ENCODE assay signal across 16 cellular contexts in the genomic region with DNA sequence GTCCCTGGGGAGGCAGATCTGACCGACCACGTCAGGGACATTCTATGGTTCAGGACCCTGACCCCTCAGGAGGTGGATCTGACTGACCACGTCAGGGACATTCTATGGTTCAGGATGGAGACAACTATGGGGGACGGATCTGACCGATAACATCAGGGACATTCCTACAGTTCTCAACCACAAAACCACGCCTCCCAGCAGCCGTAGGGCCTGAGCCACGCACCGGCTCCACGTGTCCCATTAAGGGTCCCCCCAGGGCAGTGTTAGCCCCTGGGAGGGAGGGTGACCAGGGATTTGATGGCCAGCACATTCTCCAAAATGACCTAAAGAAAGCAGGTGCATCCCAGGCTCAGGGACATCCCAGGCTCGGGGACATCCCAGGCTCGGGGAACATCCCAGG. TPM values are rescaled to one million over a fixed set of nuclear protein-coding genes. Genes with fewer than 3 reads are reported as not detected.
"Had no signal": no experiment of that assay in that cellular context is flagged by ENCODE, and none has a peak within 500 bp of the region (broad histone marks: within the 10 kb centered on the region; RNA-seq: fewer than 3 reads in every experiment).

No MANE protein-coding gene starts in this region.

- H3K27ac ChIP-seq: body of pancreas, hepatocyte had no signal

- H2AFZ ChIP-seq: hepatocyte had no signal

- H3K4me3 ChIP-seq: body of pancreas, hepatocyte, lung, tibial nerve had no signal

- H3K4me3 Mint-ChIP-seq: activated naive CD8-positive, alpha-beta T cell treated with anti-CD3 and anti-CD28 coated beads for 36 hours; activated T-cell treated with anti-CD3 and anti-CD28 coated beads, Interleukin-2, amount 50 U/mL, for 4 hours; nephron; T-helper 2 cell treated with Interferon-gamma antibody and Interleukin-4, amounts not matched to agents 5 μg/mL and 100 μg/mL, for 36 hours had no signal

- H3K4me1 Mint-ChIP-seq: activated naive CD8-positive, alpha-beta T cell treated with anti-CD3 and anti-CD28 coated beads for 36 hours had no signal

- H3K9me3 Mint-ChIP-seq: activated naive CD8-positive, alpha-beta T cell treated with anti-CD3 and anti-CD28 coated beads for 36 hours; activated T-cell treated with anti-CD3 and anti-CD28 coated beads, Interleukin-2, amount 50 U/mL, for 4 hours; nephron; T-helper 2 cell treated with Interferon-gamma antibody and Interleukin-4, amounts not matched to agents 5 μg/mL and 100 μg/mL, for 36 hours had no signal

- H3K27ac Mint-ChIP-seq: activated naive CD8-positive, alpha-beta T cell treated with anti-CD3 and anti-CD28 coated beads for 36 hours; nephron; T-helper 2 cell treated with Interferon-gamma antibody and Interleukin-4, amounts not matched to agents 5 μg/mL and 100 μg/mL, for 36 hours had no signal

- ATAC-seq: activated T-cell treated with anti-CD3 and anti-CD28 coated beads, Interleukin-2, amount 50 U/mL, for 4 hours; body of pancreas; left colon; stimulated activated naive CD8-positive, alpha-beta T cell treated with anti-CD3 and anti-CD28 coated beads, Interleukin-15, Interleukin-2, amounts not matched to agents 100 U/mL and 50 U/mL, for 24 hours had no signal

- H3K4me2 ChIP-seq: hepatocyte had no signal

- H3K27me3 ChIP-seq: body of pancreas, hepatocyte, tibial nerve had no signal

- H3K9me3 ChIP-seq: body of pancreas, tibial nerve had no signal

- H3K79me2 ChIP-seq: hepatocyte had no signal

- H3K27me3 Mint-ChIP-seq: activated naive CD8-positive, alpha-beta T cell treated with anti-CD3 and anti-CD28 coated beads for 36 hours had no signal

- DNase-seq: activated CD4-positive, alpha-beta T cell treated with anti-CD3 and anti-CD28 coated beads, Interleukin-2, amount 50 U/mL, for 4 hours; activated effector memory CD4-positive, alpha-beta T cell treated with anti-CD3 and anti-CD28 coated beads, Interleukin-2, amount 50 U/mL, for 16 hours; activated naive CD8-positive, alpha-beta T cell treated with anti-CD3 and anti-CD28 coated beads for 36 hours; activated T-cell treated with anti-CD3 and anti-CD28 coated beads, Interleukin-2, amount 50 U/mL, for 4 hours; body of pancreas; caudate nucleus; left colon; retina; stimulated activated naive CD8-positive, alpha-beta T cell treated with anti-CD3 and anti-CD28 coated beads, Interleukin-15, Interleukin-2, amounts not matched to agents 100 U/mL and 50 U/mL, for 24 hours; SW 1271 had no signal

RNA-seq across cellular contexts. Expression of a gene that starts 49.0 kb away (rescaled TPM):
- total RNA-seq: SK-MEL-5 had no signal
